ENCODE assay signal across 8 cellular contexts in the genomic region with DNA sequence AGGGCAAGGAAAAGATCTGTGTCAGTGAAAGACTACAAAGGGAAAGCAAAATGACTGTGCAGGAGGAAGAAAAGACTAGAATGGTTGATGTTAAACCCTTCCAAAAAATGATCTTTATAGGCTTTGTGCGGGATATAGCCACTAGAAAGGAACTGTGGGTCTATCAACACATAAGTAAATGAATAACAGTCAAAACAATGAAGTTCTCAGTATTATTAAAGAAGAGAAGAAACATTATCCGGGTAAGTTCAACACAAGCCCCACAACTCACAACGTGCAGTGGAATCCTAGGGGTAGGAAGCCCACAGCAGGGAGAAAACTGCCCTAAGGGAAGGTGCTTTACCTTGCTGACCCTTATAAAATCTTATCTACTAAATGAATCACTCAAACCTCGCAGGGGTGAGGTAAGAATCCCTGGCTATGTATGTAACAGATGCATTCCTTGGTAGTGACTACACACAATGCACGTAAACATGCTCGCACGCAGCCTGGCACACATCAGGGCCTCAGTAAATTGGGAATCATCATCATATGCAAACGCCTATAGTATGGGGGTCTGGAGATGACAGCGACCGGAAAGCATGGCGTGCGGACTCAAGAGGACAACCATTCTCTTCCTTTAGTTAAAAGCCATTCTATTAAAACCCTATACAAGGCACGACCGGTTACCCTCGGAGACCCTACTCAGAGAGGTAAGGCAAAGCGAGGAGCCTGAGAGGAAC. TPM values are rescaled to one million over a fixed set of nuclear protein-coding genes. Genes with fewer than 3 reads are reported as not detected.
DNase-seq lines count a peak whose midpoint lies in the region; ATAC-seq and TF ChIP-seq lines count a peak whose summit lies in the region.

No MANE protein-coding gene starts in this region.

- H3K4me3 ChIP-seq in heart left ventricle, result peak overlapping the region; percentile 26 to 65 (median 51)
- peak overlapping the region; percentile 59 for H3K4me3 ChIP-seq in epithelial cell of proximal tubule (ENCODE audit: low read depth, low read length)
- H3K4me3 ChIP-seq in ovary, result peak overlapping the region; percentile 32

- peaks cover 0 to 6% (median 0%) of the 10 kb centered on the region in 12 donors for H3K9me3 ChIP-seq in heart left ventricle
- no peaks in the 10 kb centered on the region for H3K9me3 ChIP-seq in ovary

- intact Hi-C loops in heart left ventricle (cut with DNase I), result no loop called here
- intact Hi-C loops in left ventricle myocardium superior (cut with micrococcal nuclease), result no loop called here
- intact Hi-C loops in ovary (cut with DNase I), result no loop called here

- TF ChIP-seq EP300 in ovary (IDR thresholded peaks at IDR 0.05), result no peak

- peaks cover 0 to 19% (median 5%) of the 10 kb centered on the region in 12 donors for H3K4me1 ChIP-seq in heart left ventricle
- H3K4me1 ChIP-seq in ovary (ENCODE audit: insufficient read depth), result peaks cover 6% of the 10 kb centered on the region

- H3K27me3 ChIP-seq in heart left ventricle, result peaks cover 17 to 95% (median 71%) of the 10 kb centered on the region in 9 donors
- no peaks in the 10 kb centered on the region for H3K27me3 ChIP-seq in ovary

- TF ChIP-seq CTCF in heart left ventricle (IDR thresholded peaks at IDR 0.05) (no peak), epithelial cell of proximal tubule (conservative IDR thresholded peaks at IDR 0.05; ENCODE audit: low read depth, low read length) (no peak), ovary (IDR thresholded peaks at IDR 0.05) (peak in 1 of 3 donors; percentile 8)

- TF ChIP-seq POLR2A in heart left ventricle (IDR thresholded peaks at IDR 0.05) (no peak), ovary (IDR thresholded peaks at IDR 0.05) (no peak)

- DNase-seq in heart left ventricle (no peak), left ventricle myocardium superior (no peak), RKO (ENCODE audit: low spot score) (peak; percentile 87), epithelial cell of proximal tubule (ENCODE audit: low read depth) (peak; percentile 41), ovary (no peak), DMS153 treated with DMSO at 0.1 percent for 48 hours (lab: John Stamatoyannopoulos, UW; ENCODE audit: unreplicated experiment) (no peak), NCI-H1930 (lab: John Stamatoyannopoulos, UW) (no peak)

- H3K36me3 ChIP-seq in heart left ventricle (no peaks in the 10 kb centered on the region), ovary (no peaks in the 10 kb centered on the region)

- H3K27ac ChIP-seq in heart left ventricle (no peak overlapping the region), ovary (no peak overlapping the region)

- WGBS in heart left ventricle, 4 donors, result 6 to 8% (median 7%) methylated on average over 12 to 16 of the region's 16 CpGs
- 3 to 5% (median 4%) methylated on average over 16 of the region's 16 CpGs for WGBS in ovary, 3 donors

- ATAC-seq in heart left ventricle (peak in 1 of 4 donors; percentile 17), left ventricle myocardium superior (no peak), HG02870 (IDR thresholded peaks at IDR 0.05; ENCODE audit: unreplicated experiment) (peak; percentile 18)

RNA-seq across cellular contexts. Expression of gene TFAP2A, which starts 11.3 kb away (rescaled TPM):
- 1 to 10 TPM in 1 of 9 donors, under 1 TPM in 7, not detected in 1; 0.16 to 1.4 (median 0.31) TPM for total RNA-seq in heart left ventricle
- polyA plus RNA-seq in heart left ventricle, result under 1 TPM; 0.11 to 0.30 TPM
- total RNA-seq in left ventricle myocardium superior, result 0.97 TPM
- 6.4 and 17.8 TPM in 2 replicates for total RNA-seq in epithelial cell of proximal tubule
- total RNA-seq in ovary, result under 1 TPM in 6 of 7 donors, not detected in 1; 0.10 to 0.67 (median 0.20) TPM
- polyA plus RNA-seq in ovary, result under 1 TPM; 0.12 to 0.15 TPM

Comparison
In these comparisons a context has a peak if more than half of its experiments do, and no peak if none do; other contexts are left out.
1. DNase-seq: peak in RKO (single experiment) and epithelial cell of proximal tubule (single experiment); none in heart left ventricle (0 of 5), left ventricle myocardium superior (single experiment), ovary (0 of 5), DMS153 treated with DMSO at 0.1 percent for 48 hours (single experiment) and NCI-H1930 (0 of 2).
2. Peak in every context shown above with its lines, with median percentiles within 50 percentile points of each other: H3K4me3 ChIP-seq.